ENCODE assay signal across 9 cellular contexts in the genomic region with DNA sequence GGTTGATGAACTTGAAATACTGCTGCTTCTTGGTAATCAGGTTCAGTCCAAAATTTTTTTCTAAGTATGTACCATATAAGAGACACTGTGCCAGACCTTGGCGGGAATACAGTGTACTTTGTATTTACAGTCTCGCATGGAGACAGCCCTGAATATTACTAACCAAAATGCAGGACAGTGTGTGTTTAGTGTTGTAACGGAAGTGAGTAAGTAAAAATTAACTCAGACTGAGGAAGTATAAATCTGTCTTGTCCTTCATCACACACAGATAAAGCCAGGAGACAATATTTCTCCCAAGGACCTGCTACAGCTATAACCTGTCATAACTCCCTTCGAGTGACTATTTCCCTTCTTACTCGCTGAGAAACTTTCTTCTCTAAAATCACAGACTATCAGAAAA.
DNase-seq lines count a peak whose midpoint lies in the region; ATAC-seq and TF ChIP-seq lines count a peak whose summit lies in the region.
"Had no signal": no experiment of that assay in that cellular context is flagged by ENCODE, and none has a peak within 500 bp of the region (broad histone marks: within the 10 kb centered on the region; RNA-seq: fewer than 3 reads in every experiment).

No MANE protein-coding gene starts in this region.

- ATAC-seq in HG03354 (IDR thresholded peaks at IDR 0.05; ENCODE audit: poor library complexity, severe bottlenecking, unreplicated experiment) (peak; percentile 68), omental fat pad (ENCODE audit: low FRiP score) (peak; percentile 29), HG02571 (IDR thresholded peaks at IDR 0.05; ENCODE audit: unreplicated experiment) (no peak)

- DNase-seq in NOMO-1 (lab: John Stamatoyannopoulos, UW; ENCODE audit: unreplicated experiment in 2 of 2) (peak; percentile 21 to 54), NOMO-1 treated with dmso at 0.1 percent for 144 hours (lab: John Stamatoyannopoulos, UW; ENCODE audit: unreplicated experiment) (no peak), fibroblast of gingiva (ENCODE audit: low read depth) (peak; percentile 15), omental fat pad (ENCODE audit: low spot score) (no peak), GDM1 (lab: John Stamatoyannopoulos, UW) (no peak), COLO829 (ENCODE audit: low spot score) (no peak)
- DNase-seq: uterus had no signal

- TF ChIP-seq CTCF in omental fat pad (IDR thresholded peaks at IDR 0.05), result no peak

Comparison
In these comparisons a context has a peak if more than half of its experiments do, and no peak if none do; other contexts are left out.
1. DNase-seq: peak in NOMO-1 (2 of 2) and fibroblast of gingiva (single experiment); none in NOMO-1 treated with dmso at 0.1 percent for 144 hours (single experiment), omental fat pad (single experiment), GDM1 (single experiment) and COLO829 (single experiment).